Comparison of ENCODE assay signal across 8 cellular contexts in the genomic region with DNA sequence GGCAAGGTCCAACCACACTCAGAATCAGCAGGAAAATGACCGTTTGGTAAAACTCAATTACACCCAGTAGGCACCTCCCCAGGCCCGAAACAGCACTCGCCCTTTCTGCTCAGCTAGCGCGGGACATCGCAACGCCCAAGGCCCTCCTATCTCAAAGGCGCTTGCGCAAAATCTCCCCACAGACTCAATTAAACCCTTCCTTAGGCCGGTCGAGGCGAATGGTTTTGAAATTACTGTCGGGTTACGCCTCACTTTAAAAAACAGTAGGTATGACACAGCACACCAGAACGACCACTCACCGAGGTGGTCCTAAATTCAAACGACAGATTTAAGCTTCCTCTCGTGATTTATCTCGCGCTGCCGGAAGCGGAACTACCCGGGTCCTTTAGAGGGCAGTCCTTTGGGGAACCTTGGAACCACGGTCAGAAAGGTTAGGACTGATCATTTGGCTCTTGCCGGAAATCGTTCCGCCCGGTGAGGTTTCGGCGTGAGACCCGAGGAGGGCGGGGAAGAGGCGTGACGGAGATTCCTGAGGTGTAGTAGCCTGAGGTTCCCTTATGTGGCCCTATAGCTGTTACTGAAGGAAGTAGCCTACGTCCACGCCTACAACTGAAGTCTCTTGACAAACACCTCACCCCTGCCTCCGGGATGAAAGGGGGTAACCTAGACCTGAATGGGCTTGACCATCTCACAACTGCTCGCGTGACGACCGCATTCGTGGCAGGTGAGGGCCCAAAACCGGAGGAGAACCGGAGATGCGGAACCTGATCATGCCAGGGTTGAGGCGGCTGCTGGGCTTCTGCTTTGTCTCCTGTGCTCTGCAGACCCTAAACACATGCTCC. TPM values are rescaled to one million over a fixed set of nuclear protein-coding genes. Genes with fewer than 3 reads are reported as not detected.
DNase-seq lines count a peak whose midpoint lies in the region; ATAC-seq and TF ChIP-seq lines count a peak whose summit lies in the region.

A gene with protein sequence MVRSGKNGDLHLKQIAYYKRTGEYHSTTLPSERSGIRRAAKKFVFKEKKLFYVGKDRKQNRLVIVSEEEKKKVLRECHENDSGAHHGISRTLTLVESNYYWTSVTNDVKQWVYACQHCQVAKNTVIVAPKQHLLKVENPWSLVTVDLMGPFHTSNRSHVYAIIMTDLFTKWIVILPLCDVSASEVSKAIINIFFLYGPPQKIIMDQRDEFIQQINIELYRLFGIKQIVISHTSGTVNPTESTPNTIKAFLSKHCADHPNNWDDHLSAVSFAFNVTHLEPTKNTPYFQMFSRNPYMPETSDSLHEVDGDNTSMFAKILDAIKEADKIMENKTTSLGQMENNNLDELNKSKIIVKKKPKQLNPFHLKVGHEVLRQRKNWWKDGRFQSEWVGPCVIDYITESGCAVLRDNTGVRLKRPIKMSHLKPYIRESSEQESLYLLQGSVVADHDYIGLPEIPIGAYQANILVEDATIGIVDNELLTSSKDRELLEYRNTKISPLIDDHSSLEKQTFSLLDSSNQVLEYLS (minus strand): TSS at position 374 of the 842 bp plus-strand sequence. CDS start 11,431 bp downstream, outside the sequence.
PPIP5K2 (plus strand) TSS at position 537 of the 842 bp plus-strand sequence. CDS start 9,289 bp downstream, outside the sequence.

- peak within 1 kb of the TSS; percentile 84 for H3K27ac ChIP-seq in C4-2B
- peak within 1 kb of the TSS; percentile 97 for H3K27ac ChIP-seq in left lung

- ATAC-seq in GM19372 (IDR thresholded peaks at IDR 0.05; ENCODE audit: low read depth, unreplicated experiment) (peak; percentile 90), HG03558 (IDR thresholded peaks at IDR 0.05; ENCODE audit: extremely low read depth, unreplicated experiment) (peak; percentile 84), left lung (peak; percentile 97)

- peak within 1 kb of the TSS; percentile 74 to 86 for H3K4me3 ChIP-seq in left lung

- H3K4me3 Mint-ChIP-seq in dendritic cell treated with granulocyte-macrophage colony-stimulating factor and Interleukin-4, amounts not matched to agents 40 ng/mL and 50 ng/mL, for 4 days = peak within 1 kb of the TSS; percentile 95

- no peaks in the 10 kb centered on the region for H3K27me3 ChIP-seq in left lung

- no peak for TF ChIP-seq CTCF in C4-2B (conservative IDR thresholded peaks at IDR 0.05)
- no peak for TF ChIP-seq CTCF in left lung (IDR thresholded peaks at IDR 0.05)

- no peaks in the 10 kb centered on the region for H3K9me3 ChIP-seq in left lung

- H3K4me1 ChIP-seq in left lung = peaks cover 0 to 35% of the 10 kb centered on the region in 2 donors

- DNase-seq in NCI-H748 treated with DMSO at 0.1 percent for 48 hours (lab: John Stamatoyannopoulos, UW) (peak; percentile 95), left lung (peak; percentile 96 to 97)
- peak; percentile 96 to 97 for DNase-seq in activated CD4-positive, alpha-beta T cell treated with anti-CD3 and anti-CD28 coated beads, Interleukin-2, amount 50 U/mL, for 24 hours (ENCODE audit: low read depth in 1 of 2, low spot score in 1 of 2)
- peak; percentile 90 to 95 for DNase-seq in stimulated activated CD4-positive, alpha-beta T cell treated with anti-CD3 and anti-CD28 coated beads, Interleukin-2, amount 100 ng/mL, for 48 hours

- intact Hi-C loops in dendritic cell treated with granulocyte-macrophage colony-stimulating factor and Interleukin-4, amounts not matched to agents 40 ng/mL and 50 ng/mL, for 4 days (cut with micrococcal nuclease) = loop anchor here (1.0 to 10.0 kb wide), 3 partner anchors 138 to 825 kb away; partner anchors contain the start of genes MACIR and SLCO4C1
- intact Hi-C loops in left lung (cut with DNase I) = no loop called here

- no peaks in the 10 kb centered on the region for H3K36me3 ChIP-seq in left lung

- H3K27ac Mint-ChIP-seq in dendritic cell treated with granulocyte-macrophage colony-stimulating factor and Interleukin-4, amounts not matched to agents 40 ng/mL and 50 ng/mL, for 4 days = peak within 1 kb of the TSS; percentile 100

- H3K9me3 Mint-ChIP-seq in dendritic cell treated with granulocyte-macrophage colony-stimulating factor and Interleukin-4, amounts not matched to agents 40 ng/mL and 50 ng/mL, for 4 days = no peaks in the 10 kb centered on the region

- peaks cover 41% of the 10 kb centered on the region for H3K36me3 Mint-ChIP-seq in dendritic cell treated with granulocyte-macrophage colony-stimulating factor and Interleukin-4, amounts not matched to agents 40 ng/mL and 50 ng/mL, for 4 days (ENCODE audit: low read depth)

- no peaks in the 10 kb centered on the region for H3K27me3 Mint-ChIP-seq in dendritic cell treated with granulocyte-macrophage colony-stimulating factor and Interleukin-4, amounts not matched to agents 40 ng/mL and 50 ng/mL, for 4 days

- H3K4me1 Mint-ChIP-seq in dendritic cell treated with granulocyte-macrophage colony-stimulating factor and Interleukin-4, amounts not matched to agents 40 ng/mL and 50 ng/mL, for 4 days (ENCODE audit: low read depth) = peaks cover 27% of the 10 kb centered on the region

RNA-seq across cellular contexts. Expression of the first gene that starts in this region (rescaled TPM):
- 10 to 100 TPM in 1 of 2 donors, 1 to 10 TPM in 1; 7.5 to 11.0 TPM for total RNA-seq in left lung

RNA-seq across cellular contexts. Expression of gene PPIP5K2, which starts in this region (rescaled TPM):
- 10 to 100 TPM; 47.7 to 71.0 TPM for total RNA-seq in left lung

Comparison
In these comparisons a context has a peak if more than half of its experiments do, and no peak if none do; other contexts are left out.
1. Peak in every context shown above with its lines: DNase-seq, ATAC-seq, H3K4me3 ChIP-seq and H3K27ac ChIP-seq.